Comparison of ENCODE assay signal across 1 cellular context in genomic region chr10:34911661-34912205, GRCh38.
TF ChIP-seq lines count a peak whose summit lies in the region.

No MANE protein-coding gene starts in this region.

TF ChIP-seq in K562, 482 proteins besides CTCF, POLR2A, EP300 and RAD21 (continued from another document):
- no peak for TF ChIP-seq GTF2A2 (tag; IDR thresholded peaks at IDR 0.05)
